ENCODE assay signal across 8 cellular contexts in the genomic region with DNA sequence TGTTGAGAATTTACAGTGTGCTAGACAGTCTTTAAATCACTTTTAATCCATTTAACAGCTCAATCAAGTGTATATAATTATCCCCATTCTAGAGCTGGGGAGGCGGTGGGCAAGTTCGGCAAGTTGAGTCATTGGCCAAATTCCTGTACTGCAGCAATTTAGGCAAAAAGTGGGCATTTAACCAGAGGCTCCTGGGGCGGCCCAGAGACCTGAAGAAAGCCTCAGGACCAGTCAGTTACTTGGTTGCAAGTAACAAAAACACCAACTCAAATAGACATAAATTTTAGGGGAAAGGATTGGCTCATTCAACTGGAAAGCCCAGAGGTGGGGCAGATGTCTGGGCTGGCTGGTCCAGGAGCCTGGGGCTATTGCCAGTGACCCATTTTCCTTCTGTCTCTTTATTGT.
DNase-seq lines count a peak whose midpoint lies in the region; ATAC-seq and TF ChIP-seq lines count a peak whose summit lies in the region.

No MANE protein-coding gene starts in this region.

- H3K9me3 ChIP-seq in OCI-LY3 (ENCODE audit: insufficient read depth, low read length) (no peaks in the 10 kb centered on the region), fibroblast of lung (ENCODE audit: control insufficient read depth, insufficient read depth, low read depth, low read length) (no peaks in the 10 kb centered on the region)

- peak overlapping the region; percentile 69 for H3K9ac ChIP-seq in OCI-LY3 (ENCODE audit: low read length)
- peak overlapping the region; percentile 67 for H3K9ac ChIP-seq in fibroblast of lung (ENCODE audit: insufficient read depth, low read length)

- H3K36me3 ChIP-seq in OCI-LY3 (replicated peaks; ENCODE audit: low read depth, low read length) = no peaks in the 10 kb centered on the region
- H3K36me3 ChIP-seq in fibroblast of lung (ENCODE audit: control insufficient read depth, insufficient read depth, low read length) = no peaks in the 10 kb centered on the region

- H3K4me2 ChIP-seq in OCI-LY3 (ENCODE audit: low read length) (peak overlapping the region; percentile 99), fibroblast of lung (ENCODE audit: extremely low read depth, insufficient read depth, low read length) (peak overlapping the region; percentile 96)

- peak; percentile 31 for ATAC-seq in sciatic nerve
- no peak for ATAC-seq in HG03439 (IDR thresholded peaks at IDR 0.05; ENCODE audit: unreplicated experiment)
- ATAC-seq in GM21381 (IDR thresholded peaks at IDR 0.05; ENCODE audit: unreplicated experiment) = no peak

- no peak for DNase-seq in GM12864 (ENCODE audit: low read depth)
- DNase-seq in fibroblast of lung (ENCODE audit: low read depth in 2 of 2) = peak in 1 of 2 donors; percentile 76
- DNase-seq in sciatic nerve (ENCODE audit: low spot score) = no peak
- no peak for DNase-seq in DMS153 (lab: John Stamatoyannopoulos, UW)
- DNase-seq in middle frontal gyrus (ENCODE audit: extremely low spot score, low spot score) = no peak

- H3K27ac ChIP-seq in OCI-LY3 (ENCODE audit: low read length) (peak overlapping the region; percentile 57), fibroblast of lung (ENCODE audit: insufficient read depth, low read length) (peak overlapping the region; percentile 97)

- intact Hi-C loops in sciatic nerve (cut with DNase I) = no loop called here

- H3K27me3 ChIP-seq in OCI-LY3 (ENCODE audit: low read depth, low read length) (no peaks in the 10 kb centered on the region), fibroblast of lung (ENCODE audit: control insufficient read depth, insufficient read depth, low read length) (no peaks in the 10 kb centered on the region)

- H4K20me1 ChIP-seq in OCI-LY3 (ENCODE audit: insufficient read depth, low read length) (no peaks in the 10 kb centered on the region), fibroblast of lung (ENCODE audit: control insufficient read depth, extremely low read depth, insufficient read depth, low read length) (no peaks in the 10 kb centered on the region)

- H3K4me1 ChIP-seq in OCI-LY3 (ENCODE audit: low read length) = peaks cover 36% of the 10 kb centered on the region
- H3K4me1 ChIP-seq in fibroblast of lung (ENCODE audit: control insufficient read depth, extremely low read depth, insufficient read depth, low read length) = peaks cover 19% of the 10 kb centered on the region

- no peak for TF ChIP-seq CTCF in GM12864 (IDR thresholded peaks at IDR 0.05; ENCODE audit: low read depth, low read length, missing control alignments)
- TF ChIP-seq CTCF in OCI-LY3 (IDR thresholded peaks at IDR 0.05; ENCODE audit: low read depth, low read length) = no peak
- TF ChIP-seq CTCF in fibroblast of lung (conservative IDR thresholded peaks at IDR 0.05 in 1 of 2, IDR thresholded peaks at IDR 0.05 in 1 of 2; ENCODE audit: low read depth in 1 of 2, low read length in 2 of 2) = no peak

- peak overlapping the region; percentile 48 for H3K4me3 ChIP-seq in GM12864 (ENCODE audit: low read depth, low read length)
- H3K4me3 ChIP-seq in OCI-LY3 (ENCODE audit: low read length) = peak overlapping the region; percentile 75
- peak overlapping the region; percentile 24 to 63 (median 44) for H3K4me3 ChIP-seq in fibroblast of lung (replicated peaks in 1 of 4; ENCODE audit: control extremely low read depth in 1 of 4, insufficient read depth in 1 of 4, low read depth in 3 of 4, low read length in 4 of 4)

- H2AFZ ChIP-seq in OCI-LY3 (ENCODE audit: low read depth, low read length) (peak overlapping the region; percentile 60; the same call in 1 of the 2 replicates), fibroblast of lung (ENCODE audit: low read length) (no peak overlapping the region)

- H3K79me2 ChIP-seq in OCI-LY3 (ENCODE audit: low read length) = 0 out of 2 replicates have a peak, but pooled peaks cover 4% of the 10 kb centered on the region
- peaks cover 3% of the 10 kb centered on the region for H3K79me2 ChIP-seq in fibroblast of lung (ENCODE audit: control insufficient read depth, insufficient read depth, low read length)
